14 cellular contexts compared by ENCODE assay signal in the genomic region with DNA sequence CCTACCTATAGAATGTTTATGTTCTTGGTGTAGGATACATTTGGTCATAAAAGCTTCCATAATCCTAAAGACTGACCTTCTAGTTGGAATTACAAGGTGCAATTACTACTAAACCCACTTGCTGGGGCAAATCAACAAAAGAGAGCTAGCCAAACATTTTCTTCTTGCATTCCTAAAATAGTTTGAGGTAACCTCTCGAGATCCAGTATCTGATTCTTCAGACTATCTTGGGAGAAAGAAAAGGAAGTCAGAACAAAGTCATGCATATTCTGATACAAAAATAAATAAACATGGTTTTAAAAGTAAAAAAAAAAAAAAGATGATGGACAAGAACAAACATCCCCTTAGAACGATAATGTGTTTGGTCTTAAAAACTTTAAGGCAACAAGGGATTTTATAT.
"Had no signal": no experiment of that assay in that cellular context is flagged by ENCODE, and none has a peak within 500 bp of the region (broad histone marks: within the 10 kb centered on the region; RNA-seq: fewer than 3 reads in every experiment).

No MANE protein-coding gene starts in this region.

- DNase-seq: activated naive CD4-positive, alpha-beta T cell; activated naive CD8-positive, alpha-beta T cell treated with anti-CD3 and anti-CD28 coated beads, Interleukin-2, amount 50 U/mL, for 24 hours; caudate nucleus; effector CD4-positive, alpha-beta T cell; esophagus squamous epithelium; foreskin keratinocyte; glutamatergic neuron; lower lobe of right lung; naive B cell; pancreas; T-helper 9 cell had no signal

- ATAC-seq: activated CD4-positive, CD25-positive, alpha-beta regulatory T cell treated with anti-CD3 and anti-CD28 coated beads, Interleukin-2, amount 50 U/mL, for 24 hours; activated naive CD8-positive, alpha-beta T cell treated with anti-CD3 and anti-CD28 coated beads, Interleukin-2, amount 50 U/mL, for 24 hours; foreskin keratinocyte; lower lobe of right lung; pancreas; stimulated activated effector memory CD8-positive, alpha-beta T cell treated with anti-CD3 and anti-CD28 coated beads, Interleukin-12 subunit alpha, Interleukin-12 subunit beta, amount 100 ng/mL, for 72 hours had no signal

- H3K27me3 Mint-ChIP-seq: activated naive CD8-positive, alpha-beta T cell treated with anti-CD3 and anti-CD28 coated beads, Interleukin-2, amount 50 U/mL, for 24 hours; naive B cell had no signal

- H3K4me3 Mint-ChIP-seq: activated naive CD8-positive, alpha-beta T cell treated with anti-CD3 and anti-CD28 coated beads, Interleukin-2, amount 50 U/mL, for 24 hours; naive B cell; stimulated activated effector memory CD8-positive, alpha-beta T cell treated with anti-CD3 and anti-CD28 coated beads, Interleukin-12 subunit alpha, Interleukin-12 subunit beta, amount 100 ng/mL, for 72 hours had no signal

- H3K9me3 Mint-ChIP-seq: activated naive CD8-positive, alpha-beta T cell treated with anti-CD3 and anti-CD28 coated beads, Interleukin-2, amount 50 U/mL, for 24 hours; naive B cell; stimulated activated effector memory CD8-positive, alpha-beta T cell treated with anti-CD3 and anti-CD28 coated beads, Interleukin-12 subunit alpha, Interleukin-12 subunit beta, amount 100 ng/mL, for 72 hours had no signal

- H3K27ac Mint-ChIP-seq: activated naive CD8-positive, alpha-beta T cell treated with anti-CD3 and anti-CD28 coated beads, Interleukin-2, amount 50 U/mL, for 24 hours; stimulated activated effector memory CD8-positive, alpha-beta T cell treated with anti-CD3 and anti-CD28 coated beads, Interleukin-12 subunit alpha, Interleukin-12 subunit beta, amount 100 ng/mL, for 72 hours had no signal

- H3K4me3 ChIP-seq: coronary artery, esophagus squamous epithelium, lower lobe of right lung, pancreas had no signal

- H3K36me3 Mint-ChIP-seq: naive B cell; stimulated activated effector memory CD8-positive, alpha-beta T cell treated with anti-CD3 and anti-CD28 coated beads, Interleukin-12 subunit alpha, Interleukin-12 subunit beta, amount 100 ng/mL, for 72 hours had no signal

- H3K4me1 Mint-ChIP-seq: activated naive CD8-positive, alpha-beta T cell treated with anti-CD3 and anti-CD28 coated beads, Interleukin-2, amount 50 U/mL, for 24 hours; naive B cell; stimulated activated effector memory CD8-positive, alpha-beta T cell treated with anti-CD3 and anti-CD28 coated beads, Interleukin-12 subunit alpha, Interleukin-12 subunit beta, amount 100 ng/mL, for 72 hours had no signal
